Comparison of ENCODE assay signal across 8 cellular contexts in genomic region chr12:27014085-27014858, GRCh38. TPM values are rescaled to one million over a fixed set of nuclear protein-coding genes. Genes with fewer than 3 reads are reported as not detected.
A peak's percentile ranks its signal among the peaks of the same experiment; 100 is the strongest.
DNase-seq lines count a peak whose midpoint lies in the region; ATAC-seq and TF ChIP-seq lines count a peak whose summit lies in the region.

TSS of gene TM7SF3 (minus strand) at chr12:27014384. CDS start at chr12:27014168, 216 bp downstream.

- H3K27ac ChIP-seq in SU-DHL-6 (ENCODE audit: low read depth, low read length) (peak within 1 kb of the TSS; percentile 62), parathyroid adenoma (peak within 1 kb of the TSS; percentile 94), tibial artery (peak within 1 kb of the TSS; percentile 86 to 90)

- intact Hi-C loops in Right ventricle myocardium superior (cut with DNase I) (loop anchor here (5.0 kb wide), 1 partner anchor 77 kb away; the partner anchor contains the start of genes FGFR1OP2 and INTS13), tibial artery (cut with DNase I; ENCODE audit: low total_unique reads) (loop anchor here (2.0 to 10.0 kb wide), 2 partner anchors 75 to 179 kb away; partner anchors contain the start of genes FGFR1OP2 and ITPR2)

- H3K4me1 ChIP-seq in parathyroid adenoma (peaks cover 18% of the 10 kb centered on the region), tibial artery (peaks cover 4 to 54% (median 31%) of the 10 kb centered on the region in 4 donors)

- H3K4me3 ChIP-seq in GM12875 (ENCODE audit: low read depth, low read length) (peak within 1 kb of the TSS; percentile 77), SU-DHL-6 (ENCODE audit: insufficient read depth, low read length, poor library complexity, severe bottlenecking) (peak within 1 kb of the TSS; percentile 76), parathyroid adenoma (ENCODE audit: low read depth, low read length) (peak within 1 kb of the TSS; percentile 84), tibial artery (peak within 1 kb of the TSS; percentile 81 to 88)

- H3K36me3 Mint-ChIP-seq in activated naive CD8-positive, alpha-beta T cell treated with anti-CD3 and anti-CD28 coated beads, Interleukin-2, amount 10 ng/mL, durations not matched to agents 7 days and 5 days, result peaks cover 13% of the 10 kb centered on the region

- no peaks in the 10 kb centered on the region for H3K9me3 Mint-ChIP-seq in activated naive CD8-positive, alpha-beta T cell treated with anti-CD3 and anti-CD28 coated beads, Interleukin-2, amount 10 ng/mL, durations not matched to agents 7 days and 5 days

- H3K4me2 ChIP-seq in SU-DHL-6 (ENCODE audit: low read depth, low read length, poor library complexity, severe bottlenecking) (peak within 1 kb of the TSS; percentile 75), parathyroid adenoma (ENCODE audit: low read length) (peak within 1 kb of the TSS; percentile 96)

- H3F3A ChIP-seq in SU-DHL-6 (ENCODE audit: insufficient read depth), result peaks cover 6% of the 10 kb centered on the region; the same call in 1 of the 2 replicates

- H3K9ac ChIP-seq in SU-DHL-6 (ENCODE audit: low read length), result peak within 1 kb of the TSS; percentile 76
- peak within 1 kb of the TSS; percentile 71 for H3K9ac ChIP-seq in parathyroid adenoma

- ATAC-seq in HG02763 (IDR thresholded peaks at IDR 0.05; ENCODE audit: unreplicated experiment) (peak; percentile 85), Right ventricle myocardium superior (ENCODE audit: poor library complexity) (peak; percentile 98)
- ATAC-seq in activated naive CD8-positive, alpha-beta T cell treated with anti-CD3 and anti-CD28 coated beads, Interleukin-2, amount 10 ng/mL, durations not matched to agents 7 days and 5 days (ENCODE audit: low read depth), result peak; percentile 92

- peak within 1 kb of the TSS; percentile 93 for H3K27ac Mint-ChIP-seq in activated naive CD8-positive, alpha-beta T cell treated with anti-CD3 and anti-CD28 coated beads, Interleukin-2, amount 10 ng/mL, durations not matched to agents 7 days and 5 days

- H2AFZ ChIP-seq in SU-DHL-6 (ENCODE audit: low read depth, low read length, severe bottlenecking) (peak within 1 kb of the TSS; percentile 98), parathyroid adenoma (peak within 1 kb of the TSS; percentile 96)

- H3K9me2 ChIP-seq in SU-DHL-6 (replicated peaks; ENCODE audit: insufficient read depth, low read length), result no peaks in the 10 kb centered on the region

- H3K4me3 Mint-ChIP-seq in activated naive CD8-positive, alpha-beta T cell treated with anti-CD3 and anti-CD28 coated beads, Interleukin-2, amount 10 ng/mL, durations not matched to agents 7 days and 5 days, result peak within 1 kb of the TSS; percentile 95

- POLR2A ChIA-PET in activated naive CD8-positive, alpha-beta T cell treated with anti-CD3 and anti-CD28 coated beads, Interleukin-2, amount 10 ng/mL, durations not matched to agents 7 days and 5 days (lab: Charles Lee), result interaction anchor here (0.6 to 1.2 kb wide), 10 partner anchors 8 to 696 kb away, joined by 3 to 7 read pairs (median 4); partner anchors contain the start of genes ITPR2 and MED21

- no peaks in the 10 kb centered on the region for H3K27me3 ChIP-seq in SU-DHL-6 (ENCODE audit: low read length)
- H3K27me3 ChIP-seq in parathyroid adenoma (ENCODE audit: control insufficient read depth, insufficient read depth, low read length), result no peaks in the 10 kb centered on the region
- H3K27me3 ChIP-seq in tibial artery, result no peaks in the 10 kb centered on the region

- H3K79me2 ChIP-seq in SU-DHL-6 (ENCODE audit: insufficient read depth, low read length) (peaks cover 12% of the 10 kb centered on the region; the same call in 1 of the 2 replicates), parathyroid adenoma (no peaks in the 10 kb centered on the region)

- TF ChIP-seq CTCF in GM12875 (IDR thresholded peaks at IDR 0.05; ENCODE audit: borderline replicate concordance, insufficient read depth, low read depth, low read length), result peak; percentile 99
- peak; percentile 96 for TF ChIP-seq CTCF in SU-DHL-6 (IDR thresholded peaks at IDR 0.05; ENCODE audit: insufficient read depth, low read length, poor library complexity, severe bottlenecking)
- TF ChIP-seq CTCF in parathyroid adenoma (IDR thresholded peaks at IDR 0.05), result peak; percentile 98
- TF ChIP-seq CTCF in tibial artery (IDR thresholded peaks at IDR 0.05), result peak; percentile 96 to 97

- peaks cover 50% of the 10 kb centered on the region for H3K4me1 Mint-ChIP-seq in activated naive CD8-positive, alpha-beta T cell treated with anti-CD3 and anti-CD28 coated beads, Interleukin-2, amount 10 ng/mL, durations not matched to agents 7 days and 5 days

- no peaks in the 10 kb centered on the region for H3K9me3 ChIP-seq in SU-DHL-6 (ENCODE audit: insufficient read depth, low read length)
- H3K9me3 ChIP-seq in parathyroid adenoma (ENCODE audit: control insufficient read depth, low read length), result no peaks in the 10 kb centered on the region
- H3K9me3 ChIP-seq in tibial artery, result no peaks in the 10 kb centered on the region

- peak; percentile 92 for DNase-seq in NCI-H128 (lab: John Stamatoyannopoulos, UW; ENCODE audit: unreplicated experiment)
- peak; percentile 98 for DNase-seq in activated naive CD8-positive, alpha-beta T cell treated with anti-CD3 and anti-CD28 coated beads, Interleukin-2, amount 10 ng/mL, durations not matched to agents 7 days and 5 days
- peak; percentile 96 for DNase-seq in Right ventricle myocardium superior
- peak; percentile 94 to 95 for DNase-seq in tibial artery

- H4K20me1 ChIP-seq in SU-DHL-6 (ENCODE audit: low read depth, low read length), result no peaks in the 10 kb centered on the region

- no peaks in the 10 kb centered on the region for H3K27me3 Mint-ChIP-seq in activated naive CD8-positive, alpha-beta T cell treated with anti-CD3 and anti-CD28 coated beads, Interleukin-2, amount 10 ng/mL, durations not matched to agents 7 days and 5 days

- H3K36me3 ChIP-seq in SU-DHL-6 (ENCODE audit: low read length) (no peaks in the 10 kb centered on the region), parathyroid adenoma (ENCODE audit: control insufficient read depth, insufficient read depth, low read length) (no peaks in the 10 kb centered on the region), tibial artery (no peaks in the 10 kb centered on the region)

RNA-seq across cellular contexts. Expression of gene TM7SF3, which starts in this region (rescaled TPM):
- total RNA-seq in activated naive CD8-positive, alpha-beta T cell treated with anti-CD3 and anti-CD28 coated beads, Interleukin-2, amount 10 ng/mL, durations not matched to agents 7 days and 5 days, result 10 to 100 TPM; 40.1 to 42.6 TPM
- total RNA-seq in Right ventricle myocardium superior, result 19.7 TPM

Comparison
In these comparisons a context has a peak if more than half of its experiments do, and no peak if none do; other contexts are left out.
1. Peak in every context shown above with its lines: DNase-seq, ATAC-seq, H3K4me3 ChIP-seq and H3K27ac ChIP-seq.